In genomic region chr11:72333657-72334056, GRCh38 we compare ENCODE assay signal across 8 cellular contexts.
DNase-seq lines count a peak whose midpoint lies in the region; ATAC-seq and TF ChIP-seq lines count a peak whose summit lies in the region.

No MANE protein-coding gene starts in this region.

- H3K36me3 Mint-ChIP-seq in CD8-positive, alpha-beta memory T cell: peaks cover 10 to 14% (median 10%) of the 10 kb centered on the region in 3 donors
- peaks cover 3% of the 10 kb centered on the region for H3K36me3 Mint-ChIP-seq in activated naive CD4-positive, alpha-beta T cell treated with anti-CD3 and anti-CD28 coated beads, Interleukin-2, amount 10 ng/mL, durations not matched to agents 7 days and 5 days

- no peaks in the 10 kb centered on the region for H3K9me3 Mint-ChIP-seq in CD8-positive, alpha-beta memory T cell
- H3K9me3 Mint-ChIP-seq in activated naive CD4-positive, alpha-beta T cell treated with anti-CD3 and anti-CD28 coated beads, Interleukin-2, amount 10 ng/mL, durations not matched to agents 7 days and 5 days: no peaks in the 10 kb centered on the region

- POLR2A ChIA-PET in CD8-positive, alpha-beta memory T cell (lab: Charles Lee): no interaction called here

- no peak overlapping the region for H4K8ac ChIP-seq in mesenchymal stem cell (ENCODE audit: low read length)

- H3K9me3 ChIP-seq in CD8-positive, alpha-beta memory T cell (ENCODE audit: low read length): no peaks in the 10 kb centered on the region
- H3K9me3 ChIP-seq in mesenchymal stem cell (ENCODE audit: control insufficient read depth, low read length) (no peaks in the 10 kb centered on the region), stomach (no peaks in the 10 kb centered on the region)

- H3K27me3 Mint-ChIP-seq in CD8-positive, alpha-beta memory T cell: no peaks in the 10 kb centered on the region
- H3K27me3 Mint-ChIP-seq in activated naive CD4-positive, alpha-beta T cell treated with anti-CD3 and anti-CD28 coated beads, Interleukin-2, amount 10 ng/mL, durations not matched to agents 7 days and 5 days: no peaks in the 10 kb centered on the region

- peaks cover 15 to 31% (median 28%) of the 10 kb centered on the region in 3 donors for H3K4me1 Mint-ChIP-seq in CD8-positive, alpha-beta memory T cell
- H3K4me1 Mint-ChIP-seq in activated naive CD4-positive, alpha-beta T cell treated with anti-CD3 and anti-CD28 coated beads, Interleukin-2, amount 10 ng/mL, durations not matched to agents 7 days and 5 days: peaks cover 31% of the 10 kb centered on the region

- peaks cover 16% of the 10 kb centered on the region for H3K4me1 ChIP-seq in CD8-positive, alpha-beta memory T cell (ENCODE audit: insufficient read depth, low read length)
- H3K4me1 ChIP-seq in mesenchymal stem cell (ENCODE audit: control insufficient read depth, insufficient read depth, low read depth, low read length): peaks cover 3% of the 10 kb centered on the region
- H3K4me1 ChIP-seq in stomach: peaks cover 0 to 10% (median 1%) of the 10 kb centered on the region in 4 donors

- H2AFZ ChIP-seq in mesenchymal stem cell (ENCODE audit: low read depth, low read length): no peak overlapping the region

- no peak for ATAC-seq in GM21367 (IDR thresholded peaks at IDR 0.05; ENCODE audit: unreplicated experiment)

- DNase-seq in CD8-positive, alpha-beta memory T cell: peak in 3 of 5 donors; percentile 14 to 62 (median 39)
- DNase-seq in NCI-H82 (lab: John Stamatoyannopoulos, UW) (peak; percentile 69), mesenchymal stem cell (peak; percentile 66), NCI-H774 (lab: John Stamatoyannopoulos, UW) (no peak), stomach (no peak), NCI-H187 (lab: John Stamatoyannopoulos, UW) (no peak)
- DNase-seq in activated naive CD4-positive, alpha-beta T cell treated with anti-CD3 and anti-CD28 coated beads, Interleukin-2, amount 10 ng/mL, durations not matched to agents 7 days and 5 days: peak; percentile 84

- H2BK12ac ChIP-seq in mesenchymal stem cell (ENCODE audit: low read length in 2 of 2): peak overlapping the region in 1 of 2 experiments; percentile 11

- no peak for TF ChIP-seq EP300 in stomach (IDR thresholded peaks at IDR 0.05)

- no peak overlapping the region for H3K4me2 ChIP-seq in mesenchymal stem cell (ENCODE audit: low read length, poor library complexity, severe bottlenecking)

- H3K4me3 ChIP-seq in CD8-positive, alpha-beta memory T cell (ENCODE audit: low read length): no peak overlapping the region
- H3K4me3 ChIP-seq in mesenchymal stem cell (ENCODE audit: insufficient read depth in 1 of 2, low read depth in 1 of 2, low read length in 2 of 2): no peak overlapping the region
- no peak overlapping the region for H3K4me3 ChIP-seq in stomach

- H3K18ac ChIP-seq in mesenchymal stem cell (ENCODE audit: low read depth in 1 of 2, low read length in 2 of 2): no peak overlapping the region

- H3K27ac Mint-ChIP-seq in CD8-positive, alpha-beta memory T cell: peak overlapping the region in 6 of 8 donors; percentile 8 to 89 (median 56)
- peak overlapping the region; percentile 3 for H3K27ac Mint-ChIP-seq in activated naive CD4-positive, alpha-beta T cell treated with anti-CD3 and anti-CD28 coated beads, Interleukin-2, amount 10 ng/mL, durations not matched to agents 7 days and 5 days

- no peaks in the 10 kb centered on the region for H3K36me3 ChIP-seq in CD8-positive, alpha-beta memory T cell (ENCODE audit: insufficient read depth, low read length)
- H3K36me3 ChIP-seq in mesenchymal stem cell (ENCODE audit: control insufficient read depth in 1 of 2, insufficient read depth in 2 of 2, low read depth in 1 of 2, low read length in 2 of 2): peaks cover 4 to 5% of the 10 kb centered on the region in 2 experiments
- H3K36me3 ChIP-seq in stomach: peaks cover 0 to 18% (median 12%) of the 10 kb centered on the region in 4 donors

- no peak overlapping the region for H3K9ac ChIP-seq in mesenchymal stem cell (ENCODE audit: low read length)

- no peak overlapping the region for H3K27ac ChIP-seq in CD8-positive, alpha-beta memory T cell (ENCODE audit: low read depth, low read length)
- H3K27ac ChIP-seq in mesenchymal stem cell (ENCODE audit: low read length, poor library complexity, severe bottlenecking): no peak overlapping the region
- H3K27ac ChIP-seq in stomach: no peak overlapping the region

- H2BK5ac ChIP-seq in mesenchymal stem cell (ENCODE audit: low read depth, low read length, poor library complexity, severe bottlenecking): no peak overlapping the region

- no peak overlapping the region for H2AK5ac ChIP-seq in mesenchymal stem cell (ENCODE audit: low read length, severe bottlenecking)

- no peak overlapping the region for H3K23ac ChIP-seq in mesenchymal stem cell (ENCODE audit: low read length in 2 of 2)

- peak overlapping the region in 1 of 7 donors; percentile 42 for H3K4me3 Mint-ChIP-seq in CD8-positive, alpha-beta memory T cell
- no peak overlapping the region for H3K4me3 Mint-ChIP-seq in activated naive CD4-positive, alpha-beta T cell treated with anti-CD3 and anti-CD28 coated beads, Interleukin-2, amount 10 ng/mL, durations not matched to agents 7 days and 5 days

- no peak overlapping the region for H2BK120ac ChIP-seq in mesenchymal stem cell (ENCODE audit: low read depth, low read length)

- TF ChIP-seq POLR2A in stomach (IDR thresholded peaks at IDR 0.05): no peak

- intact Hi-C loops in stomach (cut with DNase I; ENCODE audit: low total_unique reads): no loop called here

- no peaks in the 10 kb centered on the region for H3K27me3 ChIP-seq in CD8-positive, alpha-beta memory T cell (ENCODE audit: insufficient read depth, low read length, poor library complexity, severe bottlenecking)
- H3K27me3 ChIP-seq in mesenchymal stem cell (ENCODE audit: control insufficient read depth in 1 of 2, insufficient read depth in 1 of 2, low read length in 2 of 2): no peaks in the 10 kb centered on the region
- no peaks in the 10 kb centered on the region for H3K27me3 ChIP-seq in stomach

- WGBS in mesenchymal stem cell: 27% methylated on average over 5 of the region's 6 CpGs
- 53 to 66% (median 64%) methylated on average over 5 to 6 of the region's 6 CpGs for WGBS in stomach, 5 donors

- CTCF ChIA-PET in CD8-positive, alpha-beta memory T cell (lab: Charles Lee): no interaction called here
- CTCF ChIA-PET in activated naive CD4-positive, alpha-beta T cell treated with anti-CD3 and anti-CD28 coated beads, Interleukin-2, amount 10 ng/mL, durations not matched to agents 7 days and 5 days (lab: Charles Lee): interaction anchor here (0.6 to 6.3 kb wide), 14 partner anchors 10 to 356 kb away, joined by 3 to 42 read pairs (median 4); partner anchors contain the start of gene CLPB

- no peak for TF ChIP-seq CTCF in stomach (IDR thresholded peaks at IDR 0.05)

- no peak overlapping the region for H2BK15ac ChIP-seq in mesenchymal stem cell (ENCODE audit: low read depth, poor library complexity, severe bottlenecking)

- no peak overlapping the region for H3K4ac ChIP-seq in mesenchymal stem cell (ENCODE audit: low read depth in 1 of 2, low read length in 2 of 2)

- no peak overlapping the region for H3K14ac ChIP-seq in mesenchymal stem cell (ENCODE audit: low read length in 2 of 2)

- no peak overlapping the region for H4K91ac ChIP-seq in mesenchymal stem cell (ENCODE audit: low read length)

- H3K79me1 ChIP-seq in mesenchymal stem cell (replicated peaks; ENCODE audit: low read length, poor library complexity, severe bottlenecking): peaks cover 3% of the 10 kb centered on the region

Comparison
In these comparisons a context has a peak if more than half of its experiments do, and no peak if none do; other contexts are left out.
1. DNase-seq: peak in CD8-positive, alpha-beta memory T cell (3 of 5), NCI-H82 (single experiment), activated naive CD4-positive, alpha-beta T cell treated with anti-CD3 and anti-CD28 coated beads, Interleukin-2, amount 10 ng/mL, durations not matched to agents 7 days and 5 days (single experiment) and mesenchymal stem cell (single experiment); none in NCI-H774 (single experiment), stomach (single experiment) and NCI-H187 (0 of 2).